19 cellular contexts compared by ENCODE assay signal in the genomic region with DNA sequence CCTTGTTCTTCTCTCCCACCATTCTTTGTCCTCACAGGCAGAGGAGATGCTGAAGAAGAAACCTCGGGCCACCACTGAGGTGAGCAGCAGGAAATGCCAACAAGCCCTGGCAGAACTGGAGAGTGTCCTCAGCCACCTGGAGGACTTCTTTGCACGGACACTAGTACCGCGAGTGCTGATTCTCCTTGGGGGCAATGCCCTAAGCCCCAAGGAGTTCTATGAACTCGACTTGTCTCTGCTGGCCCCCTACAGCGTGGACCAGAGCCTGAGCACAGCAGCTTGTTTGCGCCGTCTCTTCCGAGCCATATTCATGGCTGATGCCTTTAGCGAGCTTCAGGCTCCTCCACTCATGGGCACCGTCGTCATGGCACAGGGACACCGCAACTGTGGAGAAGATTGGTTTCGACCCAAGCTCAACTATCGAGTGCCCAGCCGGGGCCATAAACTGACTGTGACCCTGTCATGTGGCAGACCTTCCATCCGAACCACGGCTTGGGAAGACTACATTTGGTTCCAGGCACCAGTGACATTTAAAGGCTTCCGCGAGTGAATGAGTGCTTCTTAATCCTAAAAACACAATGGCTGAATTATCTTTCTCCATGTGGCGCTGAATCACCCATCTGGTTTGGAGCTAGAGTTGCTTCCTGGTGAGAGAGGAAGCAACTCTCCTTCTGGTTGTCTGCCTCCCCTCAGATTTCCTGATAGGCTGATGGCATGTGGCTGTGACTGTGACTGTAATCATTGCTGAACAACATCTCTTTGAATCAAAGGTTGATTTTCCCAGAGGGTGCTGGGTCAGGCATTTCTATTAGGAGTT. TPM values are rescaled to one million over a fixed set of nuclear protein-coding genes. Genes with fewer than 3 reads are reported as not detected.
DNase-seq lines count a peak whose midpoint lies in the region; ATAC-seq and TF ChIP-seq lines count a peak whose summit lies in the region.
"Had no signal": no experiment of that assay in that cellular context is flagged by ENCODE, and none has a peak within 500 bp of the region (broad histone marks: within the 10 kb centered on the region; RNA-seq: fewer than 3 reads in every experiment).

No MANE protein-coding gene starts in this region.

- H3K27ac Mint-ChIP-seq in activated T-helper 1 cell treated with anti-CD3 and anti-CD28 coated beads, Interleukin-12 subunit alpha, Interleukin-12 subunit beta, Interleukin-2, Interleukin-4 antibody, amounts not matched to agents 30 ng/mL and 10 ng/mL and 1 ng/mL, durations not matched to agents 14 hours and 24 hours and 36 hours, result no peak overlapping the region
- H3K27ac Mint-ChIP-seq in natural killer cell treated with Interleukin-12 subunit alpha and Interleukin-12 subunit beta and Interleukin-15 and Interleukin-18, amount 100 ng/mL, for 72 hours, result peak overlapping the region in 1 of 2 donors; percentile 17

- no peak overlapping the region for H2AFZ ChIP-seq in Loucy (ENCODE audit: low read length)

- H4K20me1 ChIP-seq in Loucy (ENCODE audit: insufficient read depth, low read length, poor library complexity, severe bottlenecking), result peaks cover 32% of the 10 kb centered on the region

- peak overlapping the region; percentile 14 for H3K9ac ChIP-seq in Loucy (ENCODE audit: low read depth, low read length, poor library complexity, severe bottlenecking)

- no peak for TF ChIP-seq CTCF in Loucy (conservative IDR thresholded peaks at IDR 0.05; ENCODE audit: low read length)

- H3K4me1 Mint-ChIP-seq in activated T-helper 1 cell treated with anti-CD3 and anti-CD28 coated beads, Interleukin-12 subunit alpha, Interleukin-12 subunit beta, Interleukin-2, Interleukin-4 antibody, amounts not matched to agents 30 ng/mL and 10 ng/mL and 1 ng/mL, durations not matched to agents 14 hours and 24 hours and 36 hours (ENCODE audit: low read depth), result peaks cover 53% of the 10 kb centered on the region
- H3K4me1 Mint-ChIP-seq in natural killer cell treated with Interleukin-12 subunit alpha and Interleukin-12 subunit beta and Interleukin-15 and Interleukin-18, amount 100 ng/mL, for 72 hours (ENCODE audit: low read depth in 2 of 2), result peaks cover 36 to 40% of the 10 kb centered on the region in 2 donors

- peaks cover 67% of the 10 kb centered on the region for H3K79me2 ChIP-seq in Loucy (ENCODE audit: insufficient read depth, low read length)

- H3K27me3 ChIP-seq in Loucy (ENCODE audit: insufficient read depth, low read length, poor library complexity, severe bottlenecking), result no peaks in the 10 kb centered on the region
- H3K27me3 ChIP-seq: heart left ventricle, right atrium auricular region, uterus had no signal

- no peaks in the 10 kb centered on the region for H3K27me3 Mint-ChIP-seq in activated T-helper 1 cell treated with anti-CD3 and anti-CD28 coated beads, Interleukin-12 subunit alpha, Interleukin-12 subunit beta, Interleukin-2, Interleukin-4 antibody, amounts not matched to agents 30 ng/mL and 10 ng/mL and 1 ng/mL, durations not matched to agents 14 hours and 24 hours and 36 hours (ENCODE audit: insufficient read depth)
- H3K27me3 Mint-ChIP-seq in natural killer cell treated with Interleukin-12 subunit alpha and Interleukin-12 subunit beta and Interleukin-15 and Interleukin-18, amount 100 ng/mL, for 72 hours, result no peaks in the 10 kb centered on the region
- H3K27me3 Mint-ChIP-seq: central memory CD8-positive, alpha-beta T cell had no signal

- H3K36me3 Mint-ChIP-seq in activated T-helper 1 cell treated with anti-CD3 and anti-CD28 coated beads, Interleukin-12 subunit alpha, Interleukin-12 subunit beta, Interleukin-2, Interleukin-4 antibody, amounts not matched to agents 30 ng/mL and 10 ng/mL and 1 ng/mL, durations not matched to agents 14 hours and 24 hours and 36 hours (ENCODE audit: low read depth), result peaks cover 36% of the 10 kb centered on the region
- H3K36me3 Mint-ChIP-seq in natural killer cell treated with Interleukin-12 subunit alpha and Interleukin-12 subunit beta and Interleukin-15 and Interleukin-18, amount 100 ng/mL, for 72 hours, result peaks cover 20% of the 10 kb centered on the region

- no peaks in the 10 kb centered on the region for H3F3A ChIP-seq in Loucy (ENCODE audit: low read depth)

- DNase-seq in COLO829 (ENCODE audit: low spot score), result peak; percentile 92
- no peak for DNase-seq in activated T-helper 1 cell treated with anti-CD3 and anti-CD28 coated beads, Interleukin-12 subunit alpha, Interleukin-12 subunit beta, Interleukin-2, Interleukin-4 antibody, amounts not matched to agents 30 ng/mL and 10 ng/mL and 1 ng/mL, durations not matched to agents 14 hours and 24 hours and 36 hours (ENCODE audit: low spot score)
- DNase-seq in natural killer cell treated with Interleukin-12 subunit alpha and Interleukin-12 subunit beta and Interleukin-15 and Interleukin-18, amount 100 ng/mL, for 72 hours (ENCODE audit: low spot score), result no peak
- no peak for DNase-seq in GM03348 (ENCODE audit: low spot score)
- no peak for DNase-seq in NCI-H510A treated with DMSO at 0.1 percent for 48 hours (lab: John Stamatoyannopoulos, UW)
- DNase-seq: activated naive CD4-positive, alpha-beta T cell treated with anti-CD3 and anti-CD28 coated beads, Interleukin-2, amount 50 U/mL, for 16 hours; heart left ventricle; left colon; NCI-H1694; NCI-H526 treated with DMSO at 0.1 percent for 48 hours; RPMI8226; stimulated activated CD4-positive, alpha-beta T cell treated with anti-CD3 and anti-CD28 coated beads, Interleukin-2, amount 100 ng/mL, for 48 hours; T-helper 9 cell; uterus had no signal

- no peaks in the 10 kb centered on the region for H3K9me3 ChIP-seq in Loucy (ENCODE audit: insufficient read depth, low read depth, low read length)
- H3K9me3 ChIP-seq: heart left ventricle, right atrium auricular region, uterus had no signal

- H3K4me3 ChIP-seq in Loucy (ENCODE audit: low read length, poor library complexity, severe bottlenecking), result peak overlapping the region; percentile 93
- H3K4me3 ChIP-seq: heart left ventricle, right atrium auricular region, uterus had no signal

- H3K4me2 ChIP-seq in Loucy (ENCODE audit: low read depth, low read length, poor library complexity, severe bottlenecking), result peak overlapping the region; percentile 92

- H3K9me2 ChIP-seq in Loucy (replicated peaks; ENCODE audit: low read depth, low read length), result no peaks in the 10 kb centered on the region

- H3K36me3 ChIP-seq in Loucy (ENCODE audit: insufficient read depth, low read length), result peaks cover 21% of the 10 kb centered on the region; the same call in 1 of the 2 replicates
- H3K36me3 ChIP-seq: uterus had no signal

- peak overlapping the region; percentile 31 for H3K4me3 Mint-ChIP-seq in activated T-helper 1 cell treated with anti-CD3 and anti-CD28 coated beads, Interleukin-12 subunit alpha, Interleukin-12 subunit beta, Interleukin-2, Interleukin-4 antibody, amounts not matched to agents 30 ng/mL and 10 ng/mL and 1 ng/mL, durations not matched to agents 14 hours and 24 hours and 36 hours
- H3K4me3 Mint-ChIP-seq in natural killer cell treated with Interleukin-12 subunit alpha and Interleukin-12 subunit beta and Interleukin-15 and Interleukin-18, amount 100 ng/mL, for 72 hours, result peak overlapping the region; percentile 30

- intact Hi-C loops in activated T-helper 1 cell treated with anti-CD3 and anti-CD28 coated beads, Interleukin-12 subunit alpha, Interleukin-12 subunit beta, Interleukin-2, Interleukin-4 antibody, amounts not matched to agents 30 ng/mL and 10 ng/mL and 1 ng/mL, durations not matched to agents 14 hours and 24 hours and 36 hours (cut with micrococcal nuclease), result loop anchor here (10.0 kb wide), 1 partner anchor 1905 kb away; the partner anchor contains the start of gene TFEB

- H3K9me3 Mint-ChIP-seq in activated T-helper 1 cell treated with anti-CD3 and anti-CD28 coated beads, Interleukin-12 subunit alpha, Interleukin-12 subunit beta, Interleukin-2, Interleukin-4 antibody, amounts not matched to agents 30 ng/mL and 10 ng/mL and 1 ng/mL, durations not matched to agents 14 hours and 24 hours and 36 hours, result no peaks in the 10 kb centered on the region
- H3K9me3 Mint-ChIP-seq in natural killer cell treated with Interleukin-12 subunit alpha and Interleukin-12 subunit beta and Interleukin-15 and Interleukin-18, amount 100 ng/mL, for 72 hours, result no peaks in the 10 kb centered on the region
- H3K9me3 Mint-ChIP-seq: central memory CD8-positive, alpha-beta T cell had no signal

- H3K4me1 ChIP-seq in Loucy (ENCODE audit: insufficient read depth, low read length, poor library complexity, severe bottlenecking), result peaks cover 31% of the 10 kb centered on the region

- no peak for ATAC-seq in natural killer cell treated with Interleukin-12 subunit alpha and Interleukin-12 subunit beta and Interleukin-15 and Interleukin-18, amount 100 ng/mL, for 72 hours
- ATAC-seq in GM18873 (IDR thresholded peaks at IDR 0.05; ENCODE audit: low FRiP score, unreplicated experiment), result no peak
- ATAC-seq: heart left ventricle, left colon had no signal

RNA-seq across cellular contexts. Expression of gene MAD2L1BP, which starts 4.6 kb away (rescaled TPM):
- 34.8 and 39.0 TPM in 2 replicates for total RNA-seq in activated T-helper 1 cell treated with anti-CD3 and anti-CD28 coated beads, Interleukin-12 subunit alpha, Interleukin-12 subunit beta, Interleukin-2, Interleukin-4 antibody, amounts not matched to agents 30 ng/mL and 10 ng/mL and 1 ng/mL, durations not matched to agents 14 hours and 24 hours and 36 hours
- 10 to 100 TPM; 37.1 to 39.7 TPM for total RNA-seq in natural killer cell treated with Interleukin-12 subunit alpha and Interleukin-12 subunit beta and Interleukin-15 and Interleukin-18, amount 100 ng/mL, for 72 hours

RNA-seq across cellular contexts. Expression of gene RSPH9, which starts 4.6 kb away (rescaled TPM):
- not detected in 2 replicates for total RNA-seq in activated T-helper 1 cell treated with anti-CD3 and anti-CD28 coated beads, Interleukin-12 subunit alpha, Interleukin-12 subunit beta, Interleukin-2, Interleukin-4 antibody, amounts not matched to agents 30 ng/mL and 10 ng/mL and 1 ng/mL, durations not matched to agents 14 hours and 24 hours and 36 hours
- total RNA-seq in natural killer cell treated with Interleukin-12 subunit alpha and Interleukin-12 subunit beta and Interleukin-15 and Interleukin-18, amount 100 ng/mL, for 72 hours, result not detected
- total RNA-seq: myocyte had no signal

RNA-seq across cellular contexts. Expression of gene GTPBP2, which starts 11.1 kb away (rescaled TPM):
- 72.4 and 73.0 TPM in 2 replicates for total RNA-seq in activated T-helper 1 cell treated with anti-CD3 and anti-CD28 coated beads, Interleukin-12 subunit alpha, Interleukin-12 subunit beta, Interleukin-2, Interleukin-4 antibody, amounts not matched to agents 30 ng/mL and 10 ng/mL and 1 ng/mL, durations not matched to agents 14 hours and 24 hours and 36 hours
- 100 to 1,000 TPM in 1 of 2 donors, 10 to 100 TPM in 1; 85.4 to 116 TPM for total RNA-seq in natural killer cell treated with Interleukin-12 subunit alpha and Interleukin-12 subunit beta and Interleukin-15 and Interleukin-18, amount 100 ng/mL, for 72 hours

RNA-seq across cellular contexts. Expression of gene MRPS18A, which starts 47.4 kb away (rescaled TPM):
- 55.0 and 55.9 TPM in 2 replicates for total RNA-seq in activated T-helper 1 cell treated with anti-CD3 and anti-CD28 coated beads, Interleukin-12 subunit alpha, Interleukin-12 subunit beta, Interleukin-2, Interleukin-4 antibody, amounts not matched to agents 30 ng/mL and 10 ng/mL and 1 ng/mL, durations not matched to agents 14 hours and 24 hours and 36 hours
- total RNA-seq in natural killer cell treated with Interleukin-12 subunit alpha and Interleukin-12 subunit beta and Interleukin-15 and Interleukin-18, amount 100 ng/mL, for 72 hours, result 10 to 100 TPM; 32.7 to 39.3 TPM
